1 cellular context compared by ENCODE assay signal in genomic region chr15:59725172-59725486, GRCh38.
TF ChIP-seq lines count a peak whose summit lies in the region.

No MANE protein-coding gene starts in this region.

TF ChIP-seq in GM12878, 131 proteins besides CTCF, POLR2A, EP300 and RAD21 (continued from another document):
- TF ChIP-seq ZBTB4 (CRISPR knock-in tag; IDR thresholded peaks at IDR 0.05) (no peak), STAT3 (IDR thresholded peaks at IDR 0.05; ENCODE audit: low read depth, low read length) (no peak), ZNF592 (IDR thresholded peaks at IDR 0.05) (no peak), BCL11A (IDR thresholded peaks at IDR 0.05; ENCODE audit: low read depth, low read length) (no peak)
